Comparison of ENCODE assay signal across 17 cellular contexts in genomic region chr5:138985256-138985655, GRCh38.
DNase-seq lines count a peak whose midpoint lies in the region; ATAC-seq and TF ChIP-seq lines count a peak whose summit lies in the region.
"Had no signal": no experiment of that assay in that cellular context is flagged by ENCODE, and none has a peak within 500 bp of the region (broad histone marks: within the 10 kb centered on the region; RNA-seq: fewer than 3 reads in every experiment).

No MANE protein-coding gene starts in this region.

- H3K4me1 ChIP-seq in ascending aorta, result peaks cover 0 to 37% of the 10 kb centered on the region in 2 donors

- TF ChIP-seq CTCF in ascending aorta (IDR thresholded peaks at IDR 0.05) (no peak), type B pancreatic cell (conservative IDR thresholded peaks at IDR 0.05) (no peak), progenitor cell of endocrine pancreas (IDR thresholded peaks at IDR 0.05; ENCODE audit: unreplicated experiment) (no peak)

- POLR2A ChIA-PET in activated CD4-positive, alpha-beta T cell treated with anti-CD3 and anti-CD28 coated beads for 36 hours (lab: Charles Lee), result no interaction called here
- POLR2A ChIA-PET in HEK293T (lab: Yijun Ruan, JAX), result no interaction called here

- H3K9me3 ChIP-seq in ascending aorta, result no peaks in the 10 kb centered on the region
- H3K9me3 ChIP-seq: neutrophil had no signal

- H3K27me3 Mint-ChIP-seq in activated CD4-positive, alpha-beta T cell treated with anti-CD3 and anti-CD28 coated beads for 36 hours, result peaks cover 4% of the 10 kb centered on the region
- H3K27me3 Mint-ChIP-seq in type B pancreatic cell (no peaks in the 10 kb centered on the region), progenitor cell of endocrine pancreas (no peaks in the 10 kb centered on the region)
- H3K27me3 Mint-ChIP-seq: stimulated activated naive B cell treated with anti-CD40 and anti-IgM and Interleukin-4, amounts not matched to agents 10 μg/mL and 1 μg/mL and 100 μg/mL, for 72 hours had no signal

- peak overlapping the region; percentile 84 to 85 for H3K27ac ChIP-seq in ascending aorta
- H3K27ac ChIP-seq: cardiac muscle cell, neutrophil had no signal

- intact Hi-C loops in activated CD4-positive, alpha-beta T cell treated with anti-CD3 and anti-CD28 coated beads for 36 hours (cut with DNase I, micrococcal nuclease), result no loop called here
- intact Hi-C loops in ascending aorta (cut with DNase I), result no loop called here

- DNase-seq in activated CD4-positive, alpha-beta T cell treated with anti-CD3 and anti-CD28 coated beads for 36 hours, result no peak
- DNase-seq in activated CD4-positive, alpha-beta T cell treated with anti-CD3 and anti-CD28 coated beads for 4 hours, result no peak
- DNase-seq in ascending aorta (ENCODE audit: low spot score in 2 of 2) (peak in 1 of 2 donors; percentile 71), iris pigment epithelial cell (ENCODE audit: low read depth) (peak; percentile 63), type B pancreatic cell (ENCODE audit: extremely low spot score, unreplicated experiment) (peak; percentile 42), HEK293T (ENCODE audit: extremely low spot score) (no peak), T-helper 9 cell (no peak), progenitor cell of endocrine pancreas (ENCODE audit: low spot score, unreplicated experiment) (no peak)
- DNase-seq: 8988T; NCI-H1436 treated with DMSO at 0.1 percent for 48 hours; NCI-H446 treated with DMSO at 0.1 percent for 48 hours; stimulated activated naive B cell treated with anti-CD40 and anti-IgM and Interleukin-4, amounts not matched to agents 10 μg/mL and 1 μg/mL and 100 μg/mL, for 72 hours had no signal

- CTCF ChIA-PET in activated CD4-positive, alpha-beta T cell treated with anti-CD3 and anti-CD28 coated beads for 36 hours (lab: Charles Lee), result interaction anchor here (0.7 to 2.9 kb wide), 5 partner anchors 9 to 359 kb away, joined by 3 to 6 read pairs (median 3); no protein-coding TSS in a partner anchor
- CTCF ChIA-PET in HEK293T (lab: Yijun Ruan, JAX), result no interaction called here

- H3K9me3 Mint-ChIP-seq in activated CD4-positive, alpha-beta T cell treated with anti-CD3 and anti-CD28 coated beads for 36 hours (ENCODE audit: low read depth), result no peaks in the 10 kb centered on the region
- H3K9me3 Mint-ChIP-seq in type B pancreatic cell (no peaks in the 10 kb centered on the region), progenitor cell of endocrine pancreas (ENCODE audit: low read depth) (no peaks in the 10 kb centered on the region)
- H3K9me3 Mint-ChIP-seq: mesothelial cell of epicardium; stimulated activated naive B cell treated with anti-CD40 and anti-IgM and Interleukin-4, amounts not matched to agents 10 μg/mL and 1 μg/mL and 100 μg/mL, for 72 hours had no signal

- no peak overlapping the region for H3K4me3 Mint-ChIP-seq in activated CD4-positive, alpha-beta T cell treated with anti-CD3 and anti-CD28 coated beads for 36 hours
- H3K4me3 Mint-ChIP-seq in type B pancreatic cell (no peak overlapping the region), progenitor cell of endocrine pancreas (ENCODE audit: low read depth) (no peak overlapping the region)
- H3K4me3 Mint-ChIP-seq: mesothelial cell of epicardium; stimulated activated naive B cell treated with anti-CD40 and anti-IgM and Interleukin-4, amounts not matched to agents 10 μg/mL and 1 μg/mL and 100 μg/mL, for 72 hours had no signal

- no peaks in the 10 kb centered on the region for H3K36me3 Mint-ChIP-seq in activated CD4-positive, alpha-beta T cell treated with anti-CD3 and anti-CD28 coated beads for 36 hours (ENCODE audit: low read depth)
- H3K36me3 Mint-ChIP-seq in type B pancreatic cell (peaks cover 5% of the 10 kb centered on the region), progenitor cell of endocrine pancreas (ENCODE audit: insufficient read depth) (no peaks in the 10 kb centered on the region)

- H3K4me3 ChIP-seq in ascending aorta, result no peak overlapping the region
- H3K4me3 ChIP-seq: cardiac muscle cell, skin epidermis had no signal

- no peak overlapping the region for H3K27ac Mint-ChIP-seq in activated CD4-positive, alpha-beta T cell treated with anti-CD3 and anti-CD28 coated beads for 36 hours
- H3K27ac Mint-ChIP-seq in type B pancreatic cell (no peak overlapping the region), progenitor cell of endocrine pancreas (no peak overlapping the region)
- H3K27ac Mint-ChIP-seq: mesothelial cell of epicardium; stimulated activated naive B cell treated with anti-CD40 and anti-IgM and Interleukin-4, amounts not matched to agents 10 μg/mL and 1 μg/mL and 100 μg/mL, for 72 hours had no signal

- no peaks in the 10 kb centered on the region for H3K36me3 ChIP-seq in ascending aorta
- H3K36me3 ChIP-seq: cardiac muscle cell, neutrophil had no signal

- no peaks in the 10 kb centered on the region for H3K27me3 ChIP-seq in ascending aorta
- H3K27me3 ChIP-seq: cardiac muscle cell, neutrophil had no signal

- ATAC-seq in activated CD4-positive, alpha-beta T cell treated with anti-CD3 and anti-CD28 coated beads for 36 hours, result peak; percentile 45
- ATAC-seq: HCT116; stimulated activated naive B cell treated with anti-CD40 and anti-IgM and Interleukin-4, amounts not matched to agents 10 μg/mL and 1 μg/mL and 100 μg/mL, for 72 hours had no signal

- peaks cover 25% of the 10 kb centered on the region for H3K4me1 Mint-ChIP-seq in activated CD4-positive, alpha-beta T cell treated with anti-CD3 and anti-CD28 coated beads for 36 hours
- peaks cover 17% of the 10 kb centered on the region for H3K4me1 Mint-ChIP-seq in type B pancreatic cell (ENCODE audit: unreplicated experiment)
- peaks cover 10% of the 10 kb centered on the region for H3K4me1 Mint-ChIP-seq in progenitor cell of endocrine pancreas (ENCODE audit: low read depth)

TF ChIP-seq in HEK293T, 16 proteins besides CTCF, POLR2A, EP300 and RAD21:
- TF ChIP-seq SP1 (IDR thresholded peaks at IDR 0.05), result no peak
- no peak for TF ChIP-seq FOXM1 (IDR thresholded peaks at IDR 0.05; ENCODE audit: borderline replicate concordance)
- TF ChIP-seq ZNF384 (IDR thresholded peaks at IDR 0.05), result no peak
- TF ChIP-seq L3MBTL2 (conservative IDR thresholded peaks at IDR 0.05), result no peak
- TF ChIP-seq TARDBP (IDR thresholded peaks at IDR 0.05), result no peak
- TF ChIP-seq ELF4 (IDR thresholded peaks at IDR 0.05), result no peak
- no peak for TF ChIP-seq FOXK2 (IDR thresholded peaks at IDR 0.05)
TF ChIP-seq in HEK293T: peak in this region for 0.

Comparison
In these comparisons a context has a peak if more than half of its experiments do, and no peak if none do; other contexts are left out.
1. DNase-seq: peak in iris pigment epithelial cell (single experiment) and type B pancreatic cell (single experiment); none in activated CD4-positive, alpha-beta T cell treated with anti-CD3 and anti-CD28 coated beads for 36 hours (single experiment), activated CD4-positive, alpha-beta T cell treated with anti-CD3 and anti-CD28 coated beads for 4 hours (0 of 2), HEK293T (single experiment), T-helper 9 cell (single experiment) and progenitor cell of endocrine pancreas (single experiment).